In the genomic region with DNA sequence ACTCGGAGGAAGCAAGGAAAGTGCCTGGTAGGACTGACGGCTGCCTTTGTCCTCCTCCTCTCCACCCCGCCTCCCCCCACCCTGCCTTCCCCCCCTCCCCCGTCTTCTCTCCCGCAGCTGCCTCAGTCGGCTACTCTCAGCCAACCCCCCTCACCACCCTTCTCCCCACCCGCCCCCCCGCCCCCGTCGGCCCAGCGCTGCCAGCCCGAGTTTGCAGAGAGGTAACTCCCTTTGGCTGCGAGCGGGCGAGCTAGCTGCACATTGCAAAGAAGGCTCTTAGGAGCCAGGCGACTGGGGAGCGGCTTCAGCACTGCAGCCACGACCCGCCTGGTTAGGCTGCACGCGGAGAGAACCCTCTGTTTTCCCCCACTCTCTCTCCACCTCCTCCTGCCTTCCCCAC, we compare ENCODE assay signal across 9 cellular contexts. TPM values are rescaled to one million over a fixed set of nuclear protein-coding genes. Genes with fewer than 3 reads are reported as not detected.
DNase-seq lines count a peak whose midpoint lies in the region; ATAC-seq and TF ChIP-seq lines count a peak whose summit lies in the region.
"Had no signal": no experiment of that assay in that cellular context is flagged by ENCODE, and none has a peak within 500 bp of the region (broad histone marks: within the 10 kb centered on the region; RNA-seq: fewer than 3 reads in every experiment).

No MANE protein-coding gene starts in this region.

- 28% methylated on average over 18 of the region's 21 CpGs for WGBS in hepatocyte (ENCODE audit: low lambda C conversion rate, missing lambda C conversion rate)

- H3K27me3 ChIP-seq in H7 (ENCODE audit: control insufficient read depth, insufficient read depth, low read length): peaks cover 1% of the 10 kb centered on the region; the same call in 1 of the 2 replicates
- H3K27me3 ChIP-seq in hepatocyte: peaks cover 10% of the 10 kb centered on the region

- H3K9me3 Mint-ChIP-seq in activated T-helper 17 cell treated with anti-CD3 and anti-CD28 coated beads, Interleukin-2, amount 50 U/mL, for 72 hours: peaks cover 3% of the 10 kb centered on the region

- no peaks in the 10 kb centered on the region for H4K20me1 ChIP-seq in hepatocyte (ENCODE audit: insufficient read depth, poor library complexity, severe bottlenecking)

- H3K79me2 ChIP-seq in hepatocyte: no peaks in the 10 kb centered on the region

- peaks cover 23% of the 10 kb centered on the region for H3K27me3 Mint-ChIP-seq in activated T-helper 17 cell treated with anti-CD3 and anti-CD28 coated beads, Interleukin-2, amount 50 U/mL, for 72 hours

- H3K27ac ChIP-seq in hepatocyte: no peak overlapping the region

- no peaks in the 10 kb centered on the region for H3K36me3 Mint-ChIP-seq in activated T-helper 17 cell treated with anti-CD3 and anti-CD28 coated beads, Interleukin-2, amount 50 U/mL, for 72 hours (ENCODE audit: low read depth)

- no peak overlapping the region for H3K27ac Mint-ChIP-seq in activated T-helper 17 cell treated with anti-CD3 and anti-CD28 coated beads, Interleukin-2, amount 50 U/mL, for 72 hours

- peak overlapping the region; percentile 67 for H3K4me3 ChIP-seq in H7 (ENCODE audit: insufficient read depth, low read depth, low read length)
- H3K4me3 ChIP-seq in hepatocyte: peak overlapping the region; percentile 52
- peak overlapping the region; percentile 59 for H3K4me3 ChIP-seq in skeletal muscle cell (ENCODE audit: low read depth, low read length)

- peak overlapping the region; percentile 46 for H3K4me3 Mint-ChIP-seq in activated T-helper 17 cell treated with anti-CD3 and anti-CD28 coated beads, Interleukin-2, amount 50 U/mL, for 72 hours

- no peaks in the 10 kb centered on the region for H3K4me1 Mint-ChIP-seq in activated T-helper 17 cell treated with anti-CD3 and anti-CD28 coated beads, Interleukin-2, amount 50 U/mL, for 72 hours

- H3K36me3 ChIP-seq in H7 (replicated peaks; ENCODE audit: control insufficient read depth, insufficient read depth, low read length) (no peaks in the 10 kb centered on the region), hepatocyte (replicated peaks; ENCODE audit: insufficient read depth, low read depth) (no peaks in the 10 kb centered on the region)

- H3K4me2 ChIP-seq in hepatocyte: peak overlapping the region; percentile 82

- H3K9me3 ChIP-seq in hepatocyte (ENCODE audit: low read depth): peaks cover 7% of the 10 kb centered on the region

- H2AFZ ChIP-seq in hepatocyte: no peak overlapping the region

- TF ChIP-seq CTCF in hepatocyte (IDR thresholded peaks at IDR 0.05; ENCODE audit: poor library complexity): no peak

- H3K4me1 ChIP-seq in hepatocyte (ENCODE audit: insufficient read depth): no peaks in the 10 kb centered on the region

- H3K9me2 ChIP-seq in hepatocyte (replicated peaks; ENCODE audit: insufficient read depth): no peaks in the 10 kb centered on the region

- ATAC-seq in activated T-helper 17 cell treated with anti-CD3 and anti-CD28 coated beads, Interleukin-2, amount 50 U/mL, for 72 hours (replicated peaks): no peak

- peak; percentile 57 for DNase-seq in H7
- DNase-seq in hepatocyte (ENCODE audit: low spot score): peak; percentile 16
- no peak for DNase-seq in skeletal muscle cell (ENCODE audit: low read depth)
- DNase-seq in DMS153 treated with DMSO at 0.1 percent for 48 hours (lab: John Stamatoyannopoulos, UW; ENCODE audit: unreplicated experiment): no peak
- no peak for DNase-seq in NCI-H2227 treated with DMSO at 0.1 percent for 48 hours (lab: John Stamatoyannopoulos, UW)
- DNase-seq in effector CD4-positive, alpha-beta T cell: no peak
- no peak for DNase-seq in stimulated activated CD4-positive, alpha-beta T cell treated with anti-CD3 and anti-CD28 coated beads, Interleukin-4, amount 100 ng/mL, for 4 hours
- DNase-seq: NCI-H1417 treated with DMSO at 0.1 percent for 48 hours had no signal

RNA-seq across cellular contexts. Expression of a gene that starts 0.5 kb away (rescaled TPM):
- total RNA-seq in H7 (2014; rRNA removed; shearing (Covaris generic)): 8.3 and 10.3 TPM in 2 replicates
- under 1 TPM in 1 of 2 donors, not detected in 1; 0.03 TPM for total RNA-seq in activated T-helper 17 cell treated with anti-CD3 and anti-CD28 coated beads, Interleukin-2, amount 50 U/mL, for 72 hours
- 4.5 and 5.4 TPM in 2 replicates for total RNA-seq in hepatocyte
- 0.99 and 1.3 TPM in 2 replicates for polyA plus RNA-seq in hepatocyte

Comparison
In these comparisons a context has a peak if more than half of its experiments do, and no peak if none do; other contexts are left out.
1. DNase-seq: peak in H7 (single experiment) and hepatocyte (single experiment); none in skeletal muscle cell (single experiment), DMS153 treated with DMSO at 0.1 percent for 48 hours (single experiment), NCI-H2227 treated with DMSO at 0.1 percent for 48 hours (single experiment), effector CD4-positive, alpha-beta T cell (single experiment) and stimulated activated CD4-positive, alpha-beta T cell treated with anti-CD3 and anti-CD28 coated beads, Interleukin-4, amount 100 ng/mL, for 4 hours (0 of 2).
2. Peak in every context shown above with its lines, with median percentiles within 50 percentile points of each other: H3K4me3 ChIP-seq.